ENCODE assay signal across 8 cellular contexts in the genomic region with DNA sequence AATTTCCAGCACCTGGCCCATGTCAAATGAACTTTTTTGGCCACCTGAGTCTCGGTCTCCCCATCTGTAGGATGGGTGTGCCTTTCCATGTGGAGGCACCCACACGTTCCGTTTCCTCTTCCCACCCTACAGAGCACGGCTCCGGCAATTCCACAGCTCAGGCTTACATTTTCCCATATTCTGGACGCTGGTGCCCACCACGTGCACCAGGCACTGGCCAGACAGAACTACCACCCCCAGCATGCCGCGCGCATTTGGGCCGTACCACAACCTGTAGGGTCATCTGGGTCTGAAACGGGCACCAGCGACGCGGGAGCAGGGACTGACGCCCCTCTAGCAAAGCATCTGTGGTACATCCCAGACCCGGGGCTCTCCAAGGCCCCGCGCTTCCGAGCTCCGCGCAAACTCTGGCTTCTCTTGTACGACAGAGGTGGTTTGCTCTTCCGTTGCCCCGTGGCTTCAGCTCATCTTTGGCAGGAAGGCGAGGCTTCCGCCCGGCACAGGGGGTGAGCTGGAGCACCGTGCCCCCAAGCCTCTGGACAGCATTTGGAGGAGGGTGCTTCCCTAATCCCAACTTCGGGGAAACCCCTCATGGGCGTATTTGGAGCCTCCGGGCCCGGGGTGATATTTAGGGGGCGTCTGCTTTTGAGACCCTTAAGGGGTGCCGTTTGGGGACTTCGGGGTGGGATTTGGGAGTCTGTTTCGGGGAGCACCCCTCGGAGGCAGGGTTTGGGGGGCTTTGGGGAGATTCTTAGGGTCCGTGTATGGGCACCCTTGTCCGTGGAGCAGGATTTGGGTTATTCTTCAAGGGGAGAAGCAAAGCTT. TPM values are rescaled to one million over a fixed set of nuclear protein-coding genes. Genes with fewer than 3 reads are reported as not detected.
A peak's percentile ranks its signal among the peaks of the same experiment; 100 is the strongest.
DNase-seq lines count a peak whose midpoint lies in the region; ATAC-seq and TF ChIP-seq lines count a peak whose summit lies in the region.

No MANE protein-coding gene starts in this region.

- peak overlapping the region; percentile 65 for H3K4me3 ChIP-seq in choroid plexus epithelial cell (ENCODE audit: low read depth, low read length)

- TF ChIP-seq CTCF in choroid plexus epithelial cell (conservative IDR thresholded peaks at IDR 0.05; ENCODE audit: low read depth, low read length) = no peak

- TF ChIP-seq POLR2A in GM19099 (IDR thresholded peaks at IDR 0.05; ENCODE audit: extremely low read depth, insufficient read length, low read depth) = peak; percentile 82

- intact Hi-C loops in left colon (cut with DNase I, micrococcal nuclease) = loop anchor here in 1 of 2 donors (5.0 kb wide), 2 partner anchors 192 to 332 kb away; no protein-coding TSS in a partner anchor

- ATAC-seq in HG03378 (IDR thresholded peaks at IDR 0.05; ENCODE audit: unreplicated experiment) (peak; percentile 41), left colon (peak; percentile 67)

- DNase-seq in AML-193 (lab: John Stamatoyannopoulos, UW) = peak; percentile 65 to 68
- DNase-seq in NCI-H510A treated with DMSO at 0.1 percent for 48 hours (lab: John Stamatoyannopoulos, UW) = peak; percentile 89
- peak; percentile 66 to 70 for DNase-seq in activated CD4-positive, alpha-beta T cell treated with anti-CD3 and anti-CD28 coated beads for 24 hours (ENCODE audit: low read depth in 2 of 2)
- DNase-seq in choroid plexus epithelial cell (ENCODE audit: low read depth) = peak; percentile 95
- DNase-seq in left colon = peak; percentile 83 to 88
- DNase-seq in stimulated activated CD4-positive, alpha-beta T cell treated with anti-CD3 and anti-CD28 coated beads, Interleukin-1b, Interleukin-23, amount 100 ng/mL, for 4 hours (ENCODE audit: low read depth in 2 of 2) = peak; percentile 62 to 67

RNA-seq across cellular contexts. Expression of a gene that starts 3.0 kb away (rescaled TPM):
- 100 to 1,000 TPM; 217 to 220 TPM for total RNA-seq in left colon

RNA-seq across cellular contexts. Expression of a gene that starts 27.8 kb away (rescaled TPM):
- total RNA-seq in left colon = 100 to 1,000 TPM in 1 of 2 donors, 10 to 100 TPM in 1; 97.5 to 133 TPM

RNA-seq across cellular contexts. Expression of a gene that starts 42.2 kb away (rescaled TPM):
- 10 to 100 TPM; 18.3 to 22.5 TPM for total RNA-seq in left colon

RNA-seq across cellular contexts. Expression of a gene that starts 45.6 kb away (rescaled TPM):
- total RNA-seq in left colon = 10 to 100 TPM; 30.6 to 35.7 TPM

RNA-seq across cellular contexts. Expression of a gene that starts 46.2 kb away (rescaled TPM):
- total RNA-seq in left colon = 10 to 100 TPM; 75.9 to 83.0 TPM

Comparison
In these comparisons a context has a peak if more than half of its experiments do, and no peak if none do; other contexts are left out.
1. Peak in every context shown above with its lines: DNase-seq, ATAC-seq and H3K4me3 ChIP-seq.